ENCODE assay signal across 9 cellular contexts in genomic region chr22:42437488-42438292, GRCh38. TPM values are rescaled to one million over a fixed set of nuclear protein-coding genes. Genes with fewer than 3 reads are reported as not detected.
A peak's percentile ranks its signal among the peaks of the same experiment; 100 is the strongest.
DNase-seq lines count a peak whose midpoint lies in the region; ATAC-seq, FAIRE-seq and TF ChIP-seq lines count a peak whose summit lies in the region.
"Had no signal": no experiment of that assay in that cellular context is flagged by ENCODE, and none has a peak within 500 bp of the region (broad histone marks: within the 10 kb centered on the region; RNA-seq: fewer than 3 reads in every experiment).

No MANE protein-coding gene starts in this region.

- H3K9me3 Mint-ChIP-seq in activated naive CD4-positive, alpha-beta T cell treated with anti-CD3 and anti-CD28 coated beads, Interleukin-2, amount 10 ng/mL, durations not matched to agents 7 days and 5 days = no peaks in the 10 kb centered on the region

- no peak overlapping the region for H3K27ac ChIP-seq in SK-N-SH (ENCODE audit: low read depth in 2 of 2, low read length in 1 of 2)
- peak overlapping the region; percentile 29 for H3K27ac ChIP-seq in parathyroid adenoma
- H3K27ac ChIP-seq in transverse colon = peak overlapping the region in 2 of 4 donors; percentile 55 to 57

- WGBS in SK-N-SH (ENCODE audit: low lambda C conversion rate) = 31% methylated on average over 2 of the region's 33 CpGs
- 0 to 2% methylated on average over 1 to 30 of the region's 33 CpGs for WGBS in transverse colon (ENCODE audit: low coverage in 1 of 2), 2 donors

- H3K27me3 ChIP-seq in SK-N-SH (ENCODE audit: insufficient read depth) = no peaks in the 10 kb centered on the region
- H3K27me3 ChIP-seq in parathyroid adenoma (ENCODE audit: control insufficient read depth, insufficient read depth, low read length) = no peaks in the 10 kb centered on the region
- no peaks in the 10 kb centered on the region for H3K27me3 ChIP-seq in transverse colon

- H3K27me3 Mint-ChIP-seq in activated naive CD4-positive, alpha-beta T cell treated with anti-CD3 and anti-CD28 coated beads, Interleukin-2, amount 10 ng/mL, durations not matched to agents 7 days and 5 days = peaks cover 65% of the 10 kb centered on the region

- TF ChIP-seq RAD21 in SK-N-SH (IDR thresholded peaks at IDR 0.05; ENCODE audit: low read length) = peak; percentile 88

- H3K4me3 Mint-ChIP-seq in activated naive CD4-positive, alpha-beta T cell treated with anti-CD3 and anti-CD28 coated beads, Interleukin-2, amount 10 ng/mL, durations not matched to agents 7 days and 5 days = peak overlapping the region; percentile 72

- in situ Hi-C loops in transverse colon (cut with MboI; ENCODE audit: low pct_ligation_motif_present in 1 of 4, low pct_unique_long_range_greater_than_20kb in 1 of 4, low sequenced_read_pairs in 3 of 4) = loop anchor here (10.0 to 25.0 kb wide), 3 partner anchors 263 to 475 kb away; partner anchors contain the start of genes SEPTIN3 (in 4 of the 4) and SMIM45 (in 4 of the 4)

- TF ChIP-seq CTCF in SK-N-SH (IDR thresholded peaks at IDR 0.05) (peak; percentile 74), parathyroid adenoma (IDR thresholded peaks at IDR 0.05) (peak; percentile 89), transverse colon (IDR thresholded peaks at IDR 0.05) (peak; percentile 98 to 99 (median 98))

- no peaks in the 10 kb centered on the region for H4K20me1 ChIP-seq in SK-N-SH (ENCODE audit: insufficient read depth)

- H3K36me3 Mint-ChIP-seq in activated naive CD4-positive, alpha-beta T cell treated with anti-CD3 and anti-CD28 coated beads, Interleukin-2, amount 10 ng/mL, durations not matched to agents 7 days and 5 days = no peaks in the 10 kb centered on the region

- H2AFZ ChIP-seq in SK-N-SH (ENCODE audit: low read depth) (peak overlapping the region; percentile 59; the same call in 1 of the 2 replicates), parathyroid adenoma (peak overlapping the region; percentile 74)

- POLR2A ChIA-PET in SK-N-SH (lab: Yijun Ruan, JAX) = no interaction called here

- FAIRE-seq in GM19239 (lab: Jason Lieb, UNC) = peak; percentile 100
- FAIRE-seq: TTC549 had no signal

- TF ChIP-seq POLR2A in transverse colon (IDR thresholded peaks at IDR 0.05) = no peak

- H3K9me2 ChIP-seq in SK-N-SH = no peaks in the 10 kb centered on the region

- H3K36me3 ChIP-seq in SK-N-SH (replicated peaks in 1 of 2; ENCODE audit: control insufficient read depth in 1 of 2, insufficient read depth in 2 of 2, low read length in 1 of 2) (no peaks in the 10 kb centered on the region), parathyroid adenoma (ENCODE audit: control insufficient read depth, insufficient read depth, low read length) (no peaks in the 10 kb centered on the region), transverse colon (no peaks in the 10 kb centered on the region)

- no peaks in the 10 kb centered on the region for H3F3A ChIP-seq in SK-N-SH (replicated peaks; ENCODE audit: insufficient read depth)

- intact Hi-C loops in Right ventricle myocardium inferior (cut with DNase I) = loop anchor here (1.0 to 5.0 kb wide), 2 partner anchors 268 to 345 kb away; partner anchors contain the start of gene NDUFA6
- intact Hi-C loops in transverse colon (cut with DNase I; ENCODE audit: low total_unique reads) = loop anchor here (5.0 kb wide), 1 partner anchor 270 kb away; no protein-coding TSS in a partner anchor

- ATAC-seq in Right ventricle myocardium inferior = peak; percentile 87

- peaks cover 33% of the 10 kb centered on the region for H3K4me1 Mint-ChIP-seq in activated naive CD4-positive, alpha-beta T cell treated with anti-CD3 and anti-CD28 coated beads, Interleukin-2, amount 10 ng/mL, durations not matched to agents 7 days and 5 days

- CTCF ChIA-PET in SK-N-SH (lab: Yijun Ruan, JAX) = interaction anchor here (0.6 to 5.2 kb wide), 11 partner anchors 9 to 478 kb away, joined by 3 to 60 read pairs (median 3); partner anchors contain the start of gene NDUFA6
- CTCF ChIA-PET in activated naive CD4-positive, alpha-beta T cell treated with anti-CD3 and anti-CD28 coated beads, Interleukin-2, amount 10 ng/mL, durations not matched to agents 7 days and 5 days (lab: Charles Lee) = interaction anchor here (0.5 to 2.5 kb wide), 10 partner anchors 36 to 473 kb away, joined by 3 to 16 read pairs (median 4); partner anchors contain the start of genes NDUFA6 and SMDT1

- DNase-seq in C1 segment of cervical spinal cord (lab: John Stamatoyannopoulos, UW) (peak; percentile 16 to 76 (median 58)), GM19239 (ENCODE audit: insufficient read length, low spot score) (peak; percentile 75), KG1 (lab: John Stamatoyannopoulos, UW) (peak; percentile 52), SK-N-SH (peak; percentile 82), Right ventricle myocardium inferior (ENCODE audit: missing footprints) (peak; percentile 88), transverse colon (peak; percentile 82)
- DNase-seq in activated naive CD4-positive, alpha-beta T cell treated with anti-CD3 and anti-CD28 coated beads, Interleukin-2, amount 10 ng/mL, durations not matched to agents 7 days and 5 days = peak; percentile 89

- H3K9ac ChIP-seq in SK-N-SH (no peak overlapping the region), parathyroid adenoma (no peak overlapping the region)

- H3K9me3 ChIP-seq in SK-N-SH (no peaks in the 10 kb centered on the region), parathyroid adenoma (ENCODE audit: control insufficient read depth, low read length) (no peaks in the 10 kb centered on the region), transverse colon (no peaks in the 10 kb centered on the region)

- H3K79me2 ChIP-seq in SK-N-SH (ENCODE audit: insufficient read depth) = no peaks in the 10 kb centered on the region
- no peaks in the 10 kb centered on the region for H3K79me2 ChIP-seq in parathyroid adenoma

- H3K4me3 ChIP-seq in SK-N-SH (ENCODE audit: low read depth in 2 of 2, low read length in 1 of 2) (peak overlapping the region; percentile 46 to 65), parathyroid adenoma (ENCODE audit: low read depth, low read length) (peak overlapping the region; percentile 59), transverse colon (peak overlapping the region in 3 of 4 donors; percentile 30 to 57 (median 42))

- peak overlapping the region; percentile 42 for H3K27ac Mint-ChIP-seq in activated naive CD4-positive, alpha-beta T cell treated with anti-CD3 and anti-CD28 coated beads, Interleukin-2, amount 10 ng/mL, durations not matched to agents 7 days and 5 days

- TF ChIP-seq EP300 in SK-N-SH (IDR thresholded peaks at IDR 0.05; ENCODE audit: borderline replicate concordance in 1 of 2, low read depth in 1 of 2, low read length in 1 of 2) = no peak
- TF ChIP-seq EP300 in transverse colon (IDR thresholded peaks at IDR 0.05; ENCODE audit: low read depth) = no peak

- H3K4me2 ChIP-seq in SK-N-SH (peak overlapping the region; percentile 68; the same call in 1 of the 2 replicates), parathyroid adenoma (ENCODE audit: low read length) (peak overlapping the region; percentile 97)

- peaks cover 0 to 23% of the 10 kb centered on the region in 2 experiments; a peak in 2 of 4 replicates for H3K4me1 ChIP-seq in SK-N-SH (ENCODE audit: control insufficient read depth in 1 of 2, insufficient read depth in 2 of 2, low read depth in 1 of 2, low read length in 1 of 2)
- no peaks in the 10 kb centered on the region for H3K4me1 ChIP-seq in parathyroid adenoma
- H3K4me1 ChIP-seq in transverse colon = peaks cover 0 to 32% (median 11%) of the 10 kb centered on the region in 4 donors

TF ChIP-seq in SK-N-SH, 30 proteins besides CTCF, POLR2A, EP300 and RAD21:
- TF ChIP-seq YY1 (IDR thresholded peaks at IDR 0.05; ENCODE audit: low read depth) (no peak), RFX5 (IDR thresholded peaks at IDR 0.05; ENCODE audit: low read length) (no peak), FOXM1 (IDR thresholded peaks at IDR 0.05; ENCODE audit: low read depth) (no peak), USF2 (IDR thresholded peaks at IDR 0.05; ENCODE audit: borderline replicate concordance, low read depth, low read length) (no peak), SMC3 (IDR thresholded peaks at IDR 0.05; ENCODE audit: low read depth, low read length) (peak; percentile 81), EZH2phosphoT487 (IDR thresholded peaks at IDR 0.05; ENCODE audit: borderline replicate concordance, low read depth) (no peak)

RNA-seq across cellular contexts. Expression of gene NFAM1, which starts 5.5 kb away (rescaled TPM):
- 0.02 TPM in 1 of 2 replicates, not detected in the other for polyA plus RNA-seq in SK-N-SH (2012; rRNA removed)
- polyA plus RNA-seq in SK-N-SH (2012; cell fraction: cytosol; rRNA removed) = under 0.01 TPM in 2 replicates
- polyA plus RNA-seq in SK-N-SH (2012; cell fraction: nucleus; rRNA removed) = 0.02 TPM in 1 of 2 replicates, not detected in the other
- total RNA-seq in Right ventricle myocardium inferior (2.9 TPM), transverse colon (1 to 10 TPM in 2 of 4 donors, not detected in 2; 1.1 to 1.4 TPM)
